In the genomic region with DNA sequence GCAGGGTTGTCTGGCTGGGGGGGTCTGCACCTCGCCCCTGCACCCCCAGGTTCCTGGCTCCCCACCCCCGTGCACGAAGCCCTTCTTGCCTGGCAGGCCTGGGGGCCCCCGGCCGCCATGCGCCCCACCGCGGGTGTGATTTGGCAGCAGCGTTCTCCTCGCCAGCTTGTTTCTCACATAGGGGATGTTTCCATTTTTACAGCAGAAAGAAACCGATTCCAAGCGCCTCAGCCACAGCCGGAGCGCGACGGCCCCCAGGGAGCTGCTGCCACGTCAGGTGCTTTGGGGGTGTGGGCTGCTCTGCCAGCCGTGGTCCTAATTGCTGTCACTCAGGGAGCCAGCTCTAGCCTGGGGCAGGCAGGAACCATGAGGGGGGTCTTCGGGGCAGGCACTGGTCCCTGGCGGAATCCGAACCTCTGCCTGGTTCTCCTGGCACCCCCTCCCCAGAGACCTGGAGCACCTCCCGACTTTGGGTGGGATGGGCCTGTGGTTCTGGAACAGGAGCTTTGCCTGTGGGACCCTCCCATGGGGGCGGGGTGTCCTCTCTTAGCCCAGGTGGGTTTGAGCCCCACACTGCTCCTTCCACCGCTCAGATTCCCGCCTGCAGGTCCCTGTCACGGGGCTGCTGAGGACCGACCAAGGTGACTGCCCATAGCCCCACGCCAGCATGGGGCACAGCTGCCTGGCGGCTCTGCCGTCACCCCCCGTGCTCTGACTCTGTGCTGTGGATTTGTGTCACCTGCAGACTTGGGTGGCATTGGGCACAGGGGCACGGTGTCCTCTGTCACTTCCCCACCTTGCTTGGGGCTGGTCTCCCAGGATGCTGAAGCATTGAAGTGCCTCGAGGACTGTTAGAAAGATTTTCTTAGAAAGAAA, we compare ENCODE assay signal across 26 cellular contexts. TPM values are rescaled to one million over a fixed set of nuclear protein-coding genes. Genes with fewer than 3 reads are reported as not detected.
DNase-seq lines count a peak whose midpoint lies in the region; TF ChIP-seq lines count a peak whose summit lies in the region.
"Had no signal": no experiment of that assay in that cellular context is flagged by ENCODE, and none has a peak within 500 bp of the region (broad histone marks: within the 10 kb centered on the region; RNA-seq: fewer than 3 reads in every experiment).

No MANE protein-coding gene starts in this region.

- H3K4me3 Mint-ChIP-seq in CD8-positive, alpha-beta memory T cell = no peak overlapping the region
- H3K4me3 Mint-ChIP-seq: activated T-helper 1 cell treated with anti-CD3 and anti-CD28 coated beads, Interleukin-12 subunit alpha, Interleukin-12 subunit beta, Interleukin-2, Interleukin-4 antibody, amounts not matched to agents 30 ng/mL and 10 ng/mL and 1 ng/mL, durations not matched to agents 14 hours and 24 hours and 36 hours; nephron progenitor cell; stimulated activated naive CD8-positive, alpha-beta T cell treated with anti-CD3 and anti-CD28 coated beads, Interleukin-15, amount 100 ng/mL, for 72 hours; T-helper 17 cell had no signal

- H3K9me3 ChIP-seq in HEK293 (ENCODE audit: control insufficient read depth, insufficient read depth, low read depth, low read length) (no peaks in the 10 kb centered on the region), ascending aorta (no peaks in the 10 kb centered on the region), osteoblast (ENCODE audit: low read depth, low read length) (no peaks in the 10 kb centered on the region)
- H3K9me3 ChIP-seq in CD8-positive, alpha-beta memory T cell (ENCODE audit: low read length) = no peaks in the 10 kb centered on the region
- H3K9me3 ChIP-seq: BE2C, right atrium auricular region, thyroid gland had no signal

- no peaks in the 10 kb centered on the region for H4K20me1 ChIP-seq in osteoblast (ENCODE audit: insufficient read depth, low read length)

- H3K36me3 ChIP-seq in HEK293 (ENCODE audit: control insufficient read depth in 2 of 2, insufficient read depth in 1 of 2, low read length in 2 of 2) (no peaks in the 10 kb centered on the region), ascending aorta (no peaks in the 10 kb centered on the region), osteoblast (ENCODE audit: insufficient read depth, low read length) (no peaks in the 10 kb centered on the region)
- H3K36me3 ChIP-seq in CD8-positive, alpha-beta memory T cell (ENCODE audit: insufficient read depth, low read length) = no peaks in the 10 kb centered on the region
- H3K36me3 ChIP-seq: BE2C, brain microvascular endothelial cell, right atrium auricular region, thyroid gland had no signal

- peaks cover 6 to 14% (median 10%) of the 10 kb centered on the region in 3 donors for H3K4me1 Mint-ChIP-seq in CD8-positive, alpha-beta memory T cell

- H3K27ac Mint-ChIP-seq in CD8-positive, alpha-beta memory T cell = no peak overlapping the region
- H3K27ac Mint-ChIP-seq: activated T-helper 1 cell treated with anti-CD3 and anti-CD28 coated beads, Interleukin-12 subunit alpha, Interleukin-12 subunit beta, Interleukin-2, Interleukin-4 antibody, amounts not matched to agents 30 ng/mL and 10 ng/mL and 1 ng/mL, durations not matched to agents 14 hours and 24 hours and 36 hours; nephron progenitor cell; T-helper 17 cell had no signal

- peak; percentile 44 for DNase-seq in Ammon's horn (ENCODE audit: low spot score)
- no peak for DNase-seq in ascending aorta (ENCODE audit: low spot score in 2 of 2)
- peak; percentile 61 for DNase-seq in left kidney (ENCODE audit: low read depth, low spot score)
- no peak for DNase-seq in CD8-positive, alpha-beta memory T cell
- DNase-seq in osteoblast (ENCODE audit: insufficient read length, low spot score, missing footprints) = no peak
- no peak for DNase-seq in NCI-H2029 treated with DMSO at 0.1 percent for 48 hours (lab: John Stamatoyannopoulos, UW)
- DNase-seq in 8988T = no peak
- DNase-seq: activated CD4-positive, alpha-beta T cell treated with anti-CD3 and anti-CD28 coated beads, Interleukin-2, amount 50 U/mL, for 48 hours; activated CD8-positive, alpha-beta memory T cell treated with anti-CD3 and anti-CD28 coated beads, Interleukin-2, amount 50 U/mL, for 48 hours; activated naive CD4-positive, alpha-beta T cell treated with Interleukin-2 at 50 U/mL for 16 hours; BE2C; brain microvascular endothelial cell; IMR-90; left colon; MV-4-11; NCI-H226; NCI-H526 treated with DMSO at 0.1 percent for 48 hours; nephron progenitor cell; stimulated activated naive CD8-positive, alpha-beta T cell treated with anti-CD3 and anti-CD28 coated beads, Interleukin-15, amount 100 ng/mL, for 72 hours; T-helper 17 cell; thyroid gland had no signal

- no peak overlapping the region for H2AFZ ChIP-seq in osteoblast (ENCODE audit: low read length)
- H2AFZ ChIP-seq: parathyroid adenoma had no signal

- peaks cover 4% of the 10 kb centered on the region for H3K4me1 ChIP-seq in HEK293 (ENCODE audit: control insufficient read depth, insufficient read depth, low read length)
- H3K4me1 ChIP-seq in ascending aorta = peaks cover 10 to 43% of the 10 kb centered on the region in 2 donors
- no peaks in the 10 kb centered on the region for H3K4me1 ChIP-seq in CD8-positive, alpha-beta memory T cell (ENCODE audit: insufficient read depth, low read length)
- no peaks in the 10 kb centered on the region for H3K4me1 ChIP-seq in osteoblast (ENCODE audit: insufficient read depth, low read length)

- H3K4me2 ChIP-seq in osteoblast (ENCODE audit: insufficient read depth, low read length) = no peak overlapping the region
- H3K4me2 ChIP-seq: smooth muscle cell had no signal

- H3K36me3 Mint-ChIP-seq in CD8-positive, alpha-beta memory T cell = peaks cover 0 to 2% (median 0%) of the 10 kb centered on the region in 3 donors

- H3K27ac ChIP-seq in HEK293 (ENCODE audit: extremely low read depth, low read depth, low read length) (no peak overlapping the region), ascending aorta (peak overlapping the region; percentile 17 to 58), osteoblast (ENCODE audit: low read depth, low read length) (no peak overlapping the region)
- H3K27ac ChIP-seq in CD8-positive, alpha-beta memory T cell (ENCODE audit: low read depth, low read length) = no peak overlapping the region
- H3K27ac ChIP-seq: brain microvascular endothelial cell, parathyroid adenoma, right atrium auricular region, thyroid gland had no signal

- intact Hi-C loops in ascending aorta (cut with DNase I) = loop anchor here (5.0 kb wide), 1 partner anchor 53 kb away; the partner anchor contains the start of gene RTN4R

- POLR2A ChIA-PET in HEK293 (lab: Yijun Ruan, JAX) = no interaction called here
- POLR2A ChIA-PET in CD8-positive, alpha-beta memory T cell (lab: Charles Lee) = no interaction called here

- TF ChIP-seq CTCF in HEK293 (tag by site-specific recombination; IDR thresholded peaks at IDR 0.05) (no peak), ascending aorta (IDR thresholded peaks at IDR 0.05) (no peak), osteoblast (IDR thresholded peaks at IDR 0.05; ENCODE audit: extremely low read depth, low read depth, low read length) (no peak)

- H3K27me3 Mint-ChIP-seq in CD8-positive, alpha-beta memory T cell = peaks cover 3 to 8% of the 10 kb centered on the region in 2 donors
- H3K27me3 Mint-ChIP-seq: stimulated activated naive CD8-positive, alpha-beta T cell treated with anti-CD3 and anti-CD28 coated beads, Interleukin-15, amount 100 ng/mL, for 72 hours had no signal

- H3K4me3 ChIP-seq in HEK293 (ENCODE audit: low read depth, low read length) = no peak overlapping the region
- peak overlapping the region in 1 of 2 donors; percentile 9 for H3K4me3 ChIP-seq in ascending aorta
- no peak overlapping the region for H3K4me3 ChIP-seq in CD8-positive, alpha-beta memory T cell (ENCODE audit: low read length)
- H3K4me3 ChIP-seq in osteoblast (ENCODE audit: insufficient read depth, low read length) = no peak overlapping the region
- H3K4me3 ChIP-seq: right atrium auricular region, smooth muscle cell, thyroid gland had no signal

- H3K79me2 ChIP-seq in osteoblast (ENCODE audit: insufficient read depth, low read length) = no peaks in the 10 kb centered on the region
- H3K79me2 ChIP-seq: parathyroid adenoma had no signal

- no peaks in the 10 kb centered on the region for H3K9me3 Mint-ChIP-seq in CD8-positive, alpha-beta memory T cell
- H3K9me3 Mint-ChIP-seq: activated T-helper 1 cell treated with anti-CD3 and anti-CD28 coated beads, Interleukin-12 subunit alpha, Interleukin-12 subunit beta, Interleukin-2, Interleukin-4 antibody, amounts not matched to agents 30 ng/mL and 10 ng/mL and 1 ng/mL, durations not matched to agents 14 hours and 24 hours and 36 hours; nephron progenitor cell; stimulated activated naive CD8-positive, alpha-beta T cell treated with anti-CD3 and anti-CD28 coated beads, Interleukin-15, amount 100 ng/mL, for 72 hours had no signal

- CTCF ChIA-PET in HEK293 (lab: Yijun Ruan, JAX) = interaction anchor here (0.6 to 1.3 kb wide), 2 partner anchors 50 to 57 kb away, joined by 3 to 4 read pairs; no protein-coding TSS in a partner anchor
- CTCF ChIA-PET in CD8-positive, alpha-beta memory T cell (lab: Charles Lee) = interaction anchor here (1.1 to 1.2 kb wide), 2 partner anchors 14 to 57 kb away, joined by 3 read pairs; no protein-coding TSS in a partner anchor

- H3K27me3 ChIP-seq in ascending aorta (no peaks in the 10 kb centered on the region), osteoblast (ENCODE audit: insufficient read depth, low read length) (no peaks in the 10 kb centered on the region)
- H3K27me3 ChIP-seq in CD8-positive, alpha-beta memory T cell (ENCODE audit: insufficient read depth, low read length, poor library complexity, severe bottlenecking) = peaks cover 7% of the 10 kb centered on the region
- H3K27me3 ChIP-seq: BE2C, brain microvascular endothelial cell, right atrium auricular region, thyroid gland had no signal

TF ChIP-seq in HEK293, 187 proteins besides CTCF, POLR2A, EP300 and RAD21 (continues in another document):
- TF ChIP-seq BCL6B (tag by site-specific recombination; IDR thresholded peaks at IDR 0.05) = 0 out of 2 replicates have a peak, but pooled peaks have one; percentile 26
- TF ChIP-seq ZNF266 (tag by site-specific recombination; IDR thresholded peaks at IDR 0.05; ENCODE audit: low read depth) = no peak
- TF ChIP-seq ZNF558 (tag by site-specific recombination; IDR thresholded peaks at IDR 0.05) = no peak
- no peak for TF ChIP-seq ZNF48 (tag by site-specific recombination; IDR thresholded peaks at IDR 0.05)
- TF ChIP-seq ZBTB48 (tag by site-specific recombination; IDR thresholded peaks at IDR 0.05) = no peak

RNA-seq across cellular contexts. Expression of gene RTN4R, which starts 54.0 kb away (rescaled TPM):
- total RNA-seq in ascending aorta (0.43 TPM), osteoblast (under 0.01 and 0.29 TPM in 2 replicates)
- total RNA-seq in CD8-positive, alpha-beta memory T cell = 1 to 10 TPM; 1.8 to 2.7 TPM
- 6.0 TPM for polyA plus RNA-seq in CD8-positive, alpha-beta memory T cell

Comparison
In these comparisons a context has a peak if more than half of its experiments do, and no peak if none do; other contexts are left out.
1. DNase-seq: peak in Ammon's horn (single experiment) and left kidney (single experiment); none in ascending aorta (0 of 2), CD8-positive, alpha-beta memory T cell (0 of 5), osteoblast (single experiment), NCI-H2029 treated with DMSO at 0.1 percent for 48 hours (single experiment) and 8988T (single experiment).
2. H3K27ac ChIP-seq: peak in ascending aorta (2 of 2); none in HEK293 (single experiment), CD8-positive, alpha-beta memory T cell (single experiment) and osteoblast (single experiment).